ENCODE assay signal across 7 cellular contexts in genomic region chr1:63759778-63760177, GRCh38.
"Had no signal": no experiment of that assay in that cellular context is flagged by ENCODE, and none has a peak within 500 bp of the region (broad histone marks: within the 10 kb centered on the region; RNA-seq: fewer than 3 reads in every experiment).

No MANE protein-coding gene starts in this region.

- DNase-seq: H9, HCEC 1CT, HFFc6, IMR-90 had no signal

- H3K27ac ChIP-seq: HL-60 had no signal

- ATAC-seq: GM23338, K562 had no signal

- H3K9me3 Mint-ChIP-seq: GM23338, H9 had no signal

- H3K27ac Mint-ChIP-seq: H9, HFFc6 had no signal

- H3K4me3 ChIP-seq: GM23338, K562 had no signal

- H3K4me3 Mint-ChIP-seq: GM23338, H9, HFFc6 had no signal
